In the genomic region with DNA sequence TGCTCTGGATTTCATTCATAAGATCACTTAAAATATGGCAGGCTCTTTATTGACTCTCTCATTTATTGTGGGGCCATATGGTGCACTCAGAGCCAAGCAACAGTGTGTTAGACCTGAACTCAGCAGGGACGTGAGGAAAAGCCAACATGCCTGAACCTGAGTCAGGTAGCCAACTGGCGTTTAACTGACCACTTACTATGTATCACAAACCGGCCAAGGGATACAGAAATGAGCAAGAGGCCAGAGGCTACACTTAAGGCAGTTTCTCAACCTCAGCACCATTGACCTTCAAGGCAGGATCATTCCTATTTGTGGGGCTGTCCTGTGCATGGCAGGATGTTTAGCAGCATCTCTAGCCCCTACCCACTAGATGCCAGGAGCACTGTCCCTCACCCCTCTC, we compare ENCODE assay signal across 21 cellular contexts.
DNase-seq lines count a peak whose midpoint lies in the region; ATAC-seq and TF ChIP-seq lines count a peak whose summit lies in the region.
"Had no signal": no experiment of that assay in that cellular context is flagged by ENCODE, and none has a peak within 500 bp of the region (broad histone marks: within the 10 kb centered on the region; RNA-seq: fewer than 3 reads in every experiment).

No MANE protein-coding gene starts in this region.

- no peak overlapping the region for H3K4ac ChIP-seq in IMR-90 (ENCODE audit: low read depth, low read length)

- H4K8ac ChIP-seq in IMR-90 (ENCODE audit: low read depth in 2 of 2, low read length in 2 of 2): no peak overlapping the region

- H2BK15ac ChIP-seq in IMR-90 (ENCODE audit: low read depth, low read length): no peak overlapping the region

- BruUV-seq in IMR-90 (replicated peaks; lab: Mats Ljungman, UMichigan): no TSS peak

- TF ChIP-seq RAD21 in IMR-90 (IDR thresholded peaks at IDR 0.05; ENCODE audit: low read length): no peak

- H3K4me3 ChIP-seq in IMR-90 (ENCODE audit: insufficient read depth, low read depth, low read length) (no peak overlapping the region), esophagus muscularis mucosa (no peak overlapping the region), suprapubic skin (no peak overlapping the region)
- H3K4me3 ChIP-seq: MG63, SJSA1 had no signal

- no peaks in the 10 kb centered on the region for H3K36me3 ChIP-seq in IMR-90 (ENCODE audit: control insufficient read depth, insufficient read depth, low read length)
- no peaks in the 10 kb centered on the region for H3K36me3 ChIP-seq in esophagus muscularis mucosa
- no peaks in the 10 kb centered on the region for H3K36me3 ChIP-seq in suprapubic skin
- H3K36me3 ChIP-seq: MG63, SJSA1 had no signal

- H3K27ac Mint-ChIP-seq in osteocyte (ENCODE audit: unreplicated experiment): no peak overlapping the region
- H3K27ac Mint-ChIP-seq: CD4-positive, alpha-beta memory T cell had no signal

- H4K91ac ChIP-seq in IMR-90 (ENCODE audit: insufficient read depth, low read depth, low read length): no peak overlapping the region

- peaks cover 9% of the 10 kb centered on the region for H3K9me3 Mint-ChIP-seq in osteocyte (ENCODE audit: unreplicated experiment)

- H3K27me3 Mint-ChIP-seq in osteocyte (ENCODE audit: unreplicated experiment): peaks cover 4% of the 10 kb centered on the region

- no peak overlapping the region for H2BK120ac ChIP-seq in IMR-90 (ENCODE audit: low read depth, low read length)

- TF ChIP-seq POLR2A in IMR-90 (IDR thresholded peaks at IDR 0.05; ENCODE audit: low read depth, low read length) (no peak), esophagus muscularis mucosa (IDR thresholded peaks at IDR 0.05; ENCODE audit: low read depth) (no peak), suprapubic skin (IDR thresholded peaks at IDR 0.05) (no peak)

- H3K27ac ChIP-seq in IMR-90 (ENCODE audit: insufficient read depth, low read length): no peak overlapping the region
- no peak overlapping the region for H3K27ac ChIP-seq in esophagus muscularis mucosa (replicated peaks in 1 of 4)
- no peak overlapping the region for H3K27ac ChIP-seq in suprapubic skin
- H3K27ac ChIP-seq: SJSA1 had no signal

- H3K56ac ChIP-seq in IMR-90 (ENCODE audit: extremely low read depth, insufficient read depth, low read length): no peak overlapping the region

- no peaks in the 10 kb centered on the region for H3K9me1 ChIP-seq in IMR-90 (ENCODE audit: insufficient read depth, low read length)

- peak; percentile 21 for DNase-seq in G401 (ENCODE audit: low spot score)
- no peak for DNase-seq in IMR-90
- peak; percentile 72 for DNase-seq in esophagus muscularis mucosa (ENCODE audit: extremely low spot score)
- peak; percentile 25 for DNase-seq in osteocyte (ENCODE audit: extremely low spot score, unreplicated experiment)
- no peak for DNase-seq in activated CD4-positive, CD25-positive, alpha-beta regulatory T cell (lab: John Stamatoyannopoulos, UW)
- no peak for DNase-seq in suprapubic skin (ENCODE audit: low spot score in 2 of 2)
- no peak for DNase-seq in hepatic stellate cell (ENCODE audit: low spot score)
- DNase-seq: C1 segment of cervical spinal cord; CD4-positive, alpha-beta memory T cell; COR-L47; DMS79; EL; KG1; MG63; NCI-H2081 treated with DMSO at 0.1 percent for 48 hours; NCI-H446; NCI-H526 treated with DMSO at 0.1 percent for 48 hours; Right ventricle myocardium superior; RPMI8226 had no signal

- CTCF ChIA-PET in IMR-90 (lab: Yijun Ruan, JAX): no interaction called here

- H4K5ac ChIP-seq in IMR-90 (ENCODE audit: low read depth, low read length): no peak overlapping the region

- H3K4me2 ChIP-seq in IMR-90 (ENCODE audit: low read depth, low read length): no peak overlapping the region

- H3K79me1 ChIP-seq in IMR-90 (ENCODE audit: low read depth in 1 of 2, low read length in 2 of 2): no peaks in the 10 kb centered on the region

- H3K14ac ChIP-seq in IMR-90 (replicated peaks; ENCODE audit: low read depth, low read length): no peak overlapping the region

- no peaks in the 10 kb centered on the region for H4K20me1 ChIP-seq in IMR-90 (ENCODE audit: insufficient read depth, low read length)

- 20% methylated on average over 1 of the region's 3 CpGs; no CpG with 5 or more reads in 1 of the 2 experiments for WGBS in IMR-90 (ENCODE audit: extremely low coverage in 2 of 2, insufficient read length in 1 of 2), 2 experiments
- WGBS in esophagus muscularis mucosa: 84% methylated on average over 3 of the region's 3 CpGs
- 77% methylated on average over 3 of the region's 3 CpGs for WGBS in suprapubic skin

- TF ChIP-seq CTCF in IMR-90 (conservative IDR thresholded peaks at IDR 0.05; ENCODE audit: low read depth, low read length): no peak
- no peak for TF ChIP-seq CTCF in esophagus muscularis mucosa (IDR thresholded peaks at IDR 0.05)
- TF ChIP-seq CTCF in osteocyte (IDR thresholded peaks at IDR 0.05): no peak
- no peak for TF ChIP-seq CTCF in suprapubic skin (IDR thresholded peaks at IDR 0.05)

- peaks cover 1% of the 10 kb centered on the region for H3K36me3 Mint-ChIP-seq in osteocyte (ENCODE audit: unreplicated experiment)
- H3K36me3 Mint-ChIP-seq: CD4-positive, alpha-beta memory T cell had no signal

- no peak overlapping the region for H3K18ac ChIP-seq in IMR-90 (ENCODE audit: low read depth, low read length)

- H3K9me3 ChIP-seq in IMR-90 (ENCODE audit: control insufficient read depth, insufficient read depth, low read length) (no peaks in the 10 kb centered on the region), esophagus muscularis mucosa (peaks cover 0 to 9% (median 6%) of the 10 kb centered on the region in 4 donors), suprapubic skin (no peaks in the 10 kb centered on the region)
- H3K9me3 ChIP-seq: SJSA1 had no signal

- dilution Hi-C loops in IMR-90 (cut with HindIII; ENCODE audit: low sequenced_read_pairs, unreplicated experiment): no loop called here

- H2AFZ ChIP-seq in IMR-90 (replicated peaks; ENCODE audit: low read length, poor library complexity): no peak overlapping the region

- no peaks in the 10 kb centered on the region for H3K4me1 Mint-ChIP-seq in osteocyte (ENCODE audit: unreplicated experiment)

- no peak for ATAC-seq in IMR-90 (ENCODE audit: low read depth)
- ATAC-seq: HCT116 had no signal

- POLR2A ChIA-PET in IMR-90 (lab: Charles Lee; ENCODE audit: unreplicated experiment): no interaction called here

- H3K23ac ChIP-seq in IMR-90 (ENCODE audit: low read depth, low read length): no peak overlapping the region

- TF ChIP-seq EP300 in esophagus muscularis mucosa (IDR thresholded peaks at IDR 0.05) (no peak), suprapubic skin (IDR thresholded peaks at IDR 0.05) (no peak)

- peak overlapping the region; percentile 15 for H2AK9ac ChIP-seq in IMR-90 (replicated peaks; ENCODE audit: low read depth, low read length, poor library complexity)

- H3K4me3 Mint-ChIP-seq in osteocyte (ENCODE audit: unreplicated experiment): no peak overlapping the region
- H3K4me3 Mint-ChIP-seq: CD4-positive, alpha-beta memory T cell had no signal

- no peak overlapping the region for H2AK5ac ChIP-seq in IMR-90 (ENCODE audit: low read depth, low read length)

- no peaks in the 10 kb centered on the region for H3K4me1 ChIP-seq in IMR-90 (ENCODE audit: control insufficient read depth, insufficient read depth, low read length)
- no peaks in the 10 kb centered on the region for H3K4me1 ChIP-seq in esophagus muscularis mucosa
- no peaks in the 10 kb centered on the region for H3K4me1 ChIP-seq in suprapubic skin
- H3K4me1 ChIP-seq: SJSA1 had no signal

- intact Hi-C loops in IMR-90 (cut with micrococcal nuclease) (no loop called here), esophagus muscularis mucosa (cut with DNase I) (no loop called here)

- no peak overlapping the region for H2BK20ac ChIP-seq in IMR-90 (ENCODE audit: low read depth, low read length)

- no peak overlapping the region for H2BK5ac ChIP-seq in IMR-90 (ENCODE audit: low read depth, low read length, poor library complexity, severe bottlenecking)

- peaks cover 16% of the 10 kb centered on the region for H3K27me3 ChIP-seq in IMR-90 (ENCODE audit: control insufficient read depth, insufficient read depth, low read length)
- no peaks in the 10 kb centered on the region for H3K27me3 ChIP-seq in esophagus muscularis mucosa
- H3K27me3 ChIP-seq in suprapubic skin: no peaks in the 10 kb centered on the region
- H3K27me3 ChIP-seq: MG63 had no signal

- H3K9ac ChIP-seq in IMR-90 (ENCODE audit: low read depth, low read length): no peak overlapping the region

- in situ Hi-C loops in G401 (cut with HindIII; ENCODE audit: low sequenced_read_pairs): no loop called here
- in situ Hi-C loops in IMR-90 (cut with MboI; ENCODE audit: low sequenced_read_pairs): no loop called here

TF ChIP-seq in IMR-90, 13 proteins besides CTCF, POLR2A, EP300 and RAD21 (continues in another document):
- no peak for TF ChIP-seq RCOR1 (IDR thresholded peaks at IDR 0.05; ENCODE audit: insufficient replicate concordance, low read length)
- no peak for TF ChIP-seq RFX5 (IDR thresholded peaks at IDR 0.05; ENCODE audit: low read depth, low read length)
- no peak for TF ChIP-seq MXI1 (IDR thresholded peaks at IDR 0.05; ENCODE audit: borderline replicate concordance, low read depth, low read length)
- no peak for TF ChIP-seq CEBPB (IDR thresholded peaks at IDR 0.05; ENCODE audit: low read depth, low read length)
- TF ChIP-seq, protein P1, sequence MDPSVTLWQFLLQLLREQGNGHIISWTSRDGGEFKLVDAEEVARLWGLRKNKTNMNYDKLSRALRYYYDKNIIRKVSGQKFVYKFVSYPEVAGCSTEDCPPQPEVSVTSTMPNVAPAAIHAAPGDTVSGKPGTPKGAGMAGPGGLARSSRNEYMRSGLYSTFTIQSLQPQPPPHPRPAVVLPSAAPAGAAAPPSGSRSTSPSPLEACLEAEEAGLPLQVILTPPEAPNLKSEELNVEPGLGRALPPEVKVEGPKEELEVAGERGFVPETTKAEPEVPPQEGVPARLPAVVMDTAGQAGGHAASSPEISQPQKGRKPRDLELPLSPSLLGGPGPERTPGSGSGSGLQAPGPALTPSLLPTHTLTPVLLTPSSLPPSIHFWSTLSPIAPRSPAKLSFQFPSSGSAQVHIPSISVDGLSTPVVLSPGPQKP (IDR thresholded peaks at IDR 0.05; ENCODE audit: borderline replicate concordance, low read depth, low read length): no peak
- TF ChIP-seq MAFK (IDR thresholded peaks at IDR 0.05; ENCODE audit: low read depth, low read length): no peak
- TF ChIP-seq FOS (IDR thresholded peaks at IDR 0.05; ENCODE audit: low read depth, low read length): no peak
- no peak for TF ChIP-seq MAZ (IDR thresholded peaks at IDR 0.05; ENCODE audit: borderline replicate concordance, low read depth, low read length)
- TF ChIP-seq CHD1 (IDR thresholded peaks at IDR 0.05; ENCODE audit: low read depth, low read length): no peak
- TF ChIP-seq SMC3 (IDR thresholded peaks at IDR 0.05; ENCODE audit: low read depth, low read length): no peak
- TF ChIP-seq NFE2L2 (IDR thresholded peaks at IDR 0.05; ENCODE audit: low read depth, low read length): no peak

Comparison
In these comparisons a context has a peak if more than half of its experiments do, and no peak if none do; other contexts are left out.
1. DNase-seq: peak in G401 (single experiment), esophagus muscularis mucosa (single experiment) and osteocyte (single experiment); none in IMR-90 (single experiment), activated CD4-positive, CD25-positive, alpha-beta regulatory T cell (0 of 4), suprapubic skin (0 of 2) and hepatic stellate cell (single experiment).